Comparison of ENCODE assay signal across 12 cellular contexts in the genomic region with DNA sequence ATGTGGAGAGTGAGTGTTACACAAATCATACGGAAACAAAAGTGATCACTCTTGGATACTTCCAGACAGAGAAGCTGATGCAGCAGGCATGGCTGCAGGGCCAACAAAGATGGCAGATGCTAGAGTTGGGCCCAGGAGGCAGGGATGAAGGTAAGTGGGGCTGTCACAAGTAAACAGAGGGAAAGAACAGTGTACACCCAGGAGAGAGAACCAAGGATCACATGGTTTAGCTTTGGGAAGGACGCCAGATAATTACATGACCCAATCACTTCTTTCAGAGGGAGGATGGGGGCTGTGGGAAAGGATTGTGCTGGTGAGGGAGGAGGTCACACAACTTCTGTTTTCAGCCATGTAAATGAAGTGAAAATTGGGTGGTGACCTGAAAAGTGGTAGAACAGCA.
"Had no signal": no experiment of that assay in that cellular context is flagged by ENCODE, and none has a peak within 500 bp of the region (broad histone marks: within the 10 kb centered on the region; RNA-seq: fewer than 3 reads in every experiment).

No MANE protein-coding gene starts in this region.

- ATAC-seq: activated CD4-positive, CD25-positive, alpha-beta regulatory T cell treated with anti-CD3 and anti-CD28 coated beads, Interleukin-2, amount 50 U/mL, for 24 hours; heart left ventricle; left lobe of liver; naive thymus-derived CD4-positive, alpha-beta T cell had no signal

- H3K4me3 Mint-ChIP-seq: naive thymus-derived CD4-positive, alpha-beta T cell had no signal

- H3K36me3 Mint-ChIP-seq: naive thymus-derived CD4-positive, alpha-beta T cell had no signal

- DNase-seq: activated CD4-positive, alpha-beta T cell treated with anti-CD3 and anti-CD28 coated beads, Interleukin-2, amount 50 U/mL, for 48 hours; colonic mucosa; esophagus squamous epithelium; foreskin melanocyte; heart left ventricle; mammary epithelial cell; naive thymus-derived CD4-positive, alpha-beta T cell; small intestine; T-helper 2 cell; transverse colon had no signal

- H3K27ac Mint-ChIP-seq: naive thymus-derived CD4-positive, alpha-beta T cell had no signal

- H3K9me3 Mint-ChIP-seq: naive thymus-derived CD4-positive, alpha-beta T cell had no signal
